In the genomic region with DNA sequence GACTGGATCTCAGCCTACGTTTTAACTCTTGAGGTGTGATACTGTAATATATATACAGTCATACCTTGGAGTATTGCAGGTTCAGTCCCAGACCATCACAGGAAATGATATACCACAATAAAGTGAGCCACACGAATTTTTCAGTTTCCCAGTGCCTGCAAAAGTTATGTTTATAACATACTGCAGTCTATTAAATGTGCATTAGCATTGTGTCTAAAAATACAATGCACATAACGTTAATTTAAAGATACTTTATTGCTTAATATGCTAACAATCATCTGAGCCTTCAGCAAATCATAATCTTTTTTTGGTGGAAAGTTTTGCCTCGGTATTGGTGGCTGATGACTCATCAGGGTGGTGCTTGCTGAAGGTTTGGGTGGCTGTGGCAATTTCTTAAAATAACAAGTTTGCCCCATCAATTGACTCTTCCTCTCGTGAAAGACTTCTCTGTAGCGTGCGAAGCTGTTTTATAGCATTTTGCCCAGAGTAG, we compare ENCODE assay signal across 14 cellular contexts. TPM values are rescaled to one million over a fixed set of nuclear protein-coding genes. Genes with fewer than 3 reads are reported as not detected.
DNase-seq lines count a peak whose midpoint lies in the region; ATAC-seq lines count a peak whose summit lies in the region.
"Had no signal": no experiment of that assay in that cellular context is flagged by ENCODE, and none has a peak within 500 bp of the region (broad histone marks: within the 10 kb centered on the region; RNA-seq: fewer than 3 reads in every experiment).

No MANE protein-coding gene starts in this region.

- no peak for ATAC-seq in stimulated activated memory B cell treated with anti-CD40 and anti-IgM and Interleukin-4, amounts not matched to agents 10 μg/mL and 1 μg/mL and 100 μg/mL, for 72 hours
- no peak for ATAC-seq in HG02588 (IDR thresholded peaks at IDR 0.05; ENCODE audit: unreplicated experiment)
- ATAC-seq: Panc1 had no signal

- peak overlapping the region; percentile 48 for H3K4me3 Mint-ChIP-seq in activated CD4-positive, alpha-beta memory T cell treated with anti-CD3 and anti-CD28 coated beads for 36 hours
- H3K4me3 Mint-ChIP-seq in stimulated activated memory B cell treated with anti-CD40 and anti-IgM and Interleukin-4, amounts not matched to agents 10 μg/mL and 1 μg/mL and 100 μg/mL, for 72 hours: no peak overlapping the region

- no peaks in the 10 kb centered on the region for H3K9me3 Mint-ChIP-seq in activated CD4-positive, alpha-beta memory T cell treated with anti-CD3 and anti-CD28 coated beads for 36 hours
- H3K9me3 Mint-ChIP-seq in stimulated activated memory B cell treated with anti-CD40 and anti-IgM and Interleukin-4, amounts not matched to agents 10 μg/mL and 1 μg/mL and 100 μg/mL, for 72 hours: no peaks in the 10 kb centered on the region

- peak overlapping the region; percentile 90 for H3K27ac Mint-ChIP-seq in activated CD4-positive, alpha-beta memory T cell treated with anti-CD3 and anti-CD28 coated beads for 36 hours
- H3K27ac Mint-ChIP-seq in stimulated activated memory B cell treated with anti-CD40 and anti-IgM and Interleukin-4, amounts not matched to agents 10 μg/mL and 1 μg/mL and 100 μg/mL, for 72 hours: peak overlapping the region; percentile 7

- POLR2A ChIA-PET in activated CD4-positive, alpha-beta memory T cell treated with anti-CD3 and anti-CD28 coated beads for 36 hours (lab: Charles Lee): interaction anchor here (0.7 kb wide), 1 partner anchor 201 kb away, joined by 3 read pairs; no protein-coding TSS in a partner anchor

- peaks cover 43% of the 10 kb centered on the region for H3K36me3 Mint-ChIP-seq in activated CD4-positive, alpha-beta memory T cell treated with anti-CD3 and anti-CD28 coated beads for 36 hours
- H3K36me3 Mint-ChIP-seq in stimulated activated memory B cell treated with anti-CD40 and anti-IgM and Interleukin-4, amounts not matched to agents 10 μg/mL and 1 μg/mL and 100 μg/mL, for 72 hours: peaks cover 27% of the 10 kb centered on the region

- CTCF ChIA-PET in activated CD4-positive, alpha-beta memory T cell treated with anti-CD3 and anti-CD28 coated beads for 36 hours (lab: Charles Lee): no interaction called here

- peak; percentile 11 for DNase-seq in activated CD4-positive, CD25-positive, alpha-beta regulatory T cell treated with anti-CD3 and anti-CD28 coated beads, Interleukin-2, amount 50 U/mL, for 16 hours (ENCODE audit: low read depth, low spot score)
- DNase-seq in activated CD4-positive, CD25-positive, alpha-beta regulatory T cell treated with anti-CD3 and anti-CD28 coated beads, Interleukin-2, amount 50 U/mL, for 72 hours: no peak
- peak; percentile 55 for DNase-seq in activated CD4-positive, alpha-beta memory T cell treated with anti-CD3 and anti-CD28 coated beads for 36 hours
- DNase-seq in effector CD4-positive, alpha-beta T cell: peak; percentile 11
- DNase-seq in NCI-H1092 (lab: John Stamatoyannopoulos, UW): no peak
- no peak for DNase-seq in kidney glomerular epithelial cell (lab: John Stamatoyannopoulos, UW)
- DNase-seq: cortex of kidney, glutamatergic neuron, midbrain, NCI-H1694 treated with DMSO at 0.1 percent for 48 hours, thyroid gland had no signal

- intact Hi-C loops in activated CD4-positive, alpha-beta memory T cell treated with anti-CD3 and anti-CD28 coated beads for 36 hours (cut with micrococcal nuclease): loop anchor here (1.0 to 10.0 kb wide), 6 partner anchors 21 to 1168 kb away; partner anchors contain the start of genes C2CD5, ETNK1, GOLT1B and LDHB

- H3K4me1 Mint-ChIP-seq in activated CD4-positive, alpha-beta memory T cell treated with anti-CD3 and anti-CD28 coated beads for 36 hours (ENCODE audit: low read depth): peaks cover 55% of the 10 kb centered on the region
- H3K4me1 Mint-ChIP-seq in stimulated activated memory B cell treated with anti-CD40 and anti-IgM and Interleukin-4, amounts not matched to agents 10 μg/mL and 1 μg/mL and 100 μg/mL, for 72 hours: no peaks in the 10 kb centered on the region

- no peaks in the 10 kb centered on the region for H3K27me3 Mint-ChIP-seq in activated CD4-positive, alpha-beta memory T cell treated with anti-CD3 and anti-CD28 coated beads for 36 hours
- H3K27me3 Mint-ChIP-seq in stimulated activated memory B cell treated with anti-CD40 and anti-IgM and Interleukin-4, amounts not matched to agents 10 μg/mL and 1 μg/mL and 100 μg/mL, for 72 hours: no peaks in the 10 kb centered on the region

RNA-seq across cellular contexts. Expression of gene PYROXD1, which starts 18.9 kb away (rescaled TPM):
- total RNA-seq in activated CD4-positive, alpha-beta memory T cell treated with anti-CD3 and anti-CD28 coated beads for 36 hours: 10 to 100 TPM; 31.2 to 31.4 TPM

RNA-seq across cellular contexts. Expression of gene RECQL, which starts 45.1 kb away (rescaled TPM):
- total RNA-seq in activated CD4-positive, alpha-beta memory T cell treated with anti-CD3 and anti-CD28 coated beads for 36 hours: 100 to 1,000 TPM; 112 to 114 TPM

RNA-seq across cellular contexts. Expression of gene GOLT1B, which starts 45.3 kb away (rescaled TPM):
- 10 to 100 TPM; 43.6 to 45.2 TPM for total RNA-seq in activated CD4-positive, alpha-beta memory T cell treated with anti-CD3 and anti-CD28 coated beads for 36 hours

Comparison
In these comparisons a context has a peak if more than half of its experiments do, and no peak if none do; other contexts are left out.
1. DNase-seq: peak in activated CD4-positive, CD25-positive, alpha-beta regulatory T cell treated with anti-CD3 and anti-CD28 coated beads, Interleukin-2, amount 50 U/mL, for 16 hours (single experiment), activated CD4-positive, alpha-beta memory T cell treated with anti-CD3 and anti-CD28 coated beads for 36 hours (single experiment) and effector CD4-positive, alpha-beta T cell (single experiment); none in activated CD4-positive, CD25-positive, alpha-beta regulatory T cell treated with anti-CD3 and anti-CD28 coated beads, Interleukin-2, amount 50 U/mL, for 72 hours (single experiment), NCI-H1092 (single experiment) and kidney glomerular epithelial cell (single experiment).